19 cellular contexts compared by ENCODE assay signal in the genomic region with DNA sequence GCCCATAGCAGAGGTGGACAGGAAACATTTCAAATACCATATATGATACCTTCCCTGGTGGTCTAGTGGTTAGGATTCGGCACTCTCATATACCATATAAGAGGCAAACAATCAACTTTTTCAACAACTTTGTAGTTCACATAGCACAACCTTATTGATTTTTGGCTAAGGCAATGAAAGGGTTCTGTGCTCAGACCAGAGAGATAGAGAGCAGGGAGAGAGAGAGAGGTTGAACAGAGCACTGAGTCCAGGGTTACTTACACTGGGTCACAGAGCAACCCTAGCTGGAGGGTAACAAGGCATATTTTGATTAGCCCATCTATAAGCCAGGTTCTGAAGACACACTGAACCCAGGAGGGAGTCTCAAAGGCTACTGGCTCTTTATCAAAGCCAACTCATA.
DNase-seq lines count a peak whose midpoint lies in the region; ATAC-seq, FAIRE-seq and TF ChIP-seq lines count a peak whose summit lies in the region.
"Had no signal": no experiment of that assay in that cellular context is flagged by ENCODE, and none has a peak within 500 bp of the region (broad histone marks: within the 10 kb centered on the region; RNA-seq: fewer than 3 reads in every experiment).

No MANE protein-coding gene starts in this region.

- H3K18ac ChIP-seq in H1 (ENCODE audit: extremely low read depth, low read length): no peak overlapping the region

- H3K79me1 ChIP-seq in H1 (ENCODE audit: low read depth, low read length): no peaks in the 10 kb centered on the region; the same call in 1 of the 2 replicates

- H3K4ac ChIP-seq in H1 (replicated peaks; ENCODE audit: insufficient read length, low read depth, low read length): no peak overlapping the region

- no peak overlapping the region for H3K27ac Mint-ChIP-seq in nephron progenitor cell
- H3K27ac Mint-ChIP-seq: CD4-positive, alpha-beta memory T cell had no signal

- no peak overlapping the region for H2BK5ac ChIP-seq in H1 (ENCODE audit: low read depth, low read length)

- H2BK15ac ChIP-seq in H1 (ENCODE audit: low read length): no peak overlapping the region; the same call in 1 of the 2 replicates

- TF ChIP-seq RAD21 in H1 (IDR thresholded peaks at IDR 0.05 in 1 of 2, conservative IDR thresholded peaks at IDR 0.05 in 1 of 2; ENCODE audit: low read depth in 2 of 2, low read length in 2 of 2): no peak

- no peak for FAIRE-seq in H1 (lab: Jason Lieb, UNC)
- FAIRE-seq: A204.1, D721Med, GM12892, H54 had no signal

- H3K27me3 ChIP-seq in DND-41 (ENCODE audit: insufficient read depth, low read length, poor library complexity): no peaks in the 10 kb centered on the region
- no peaks in the 10 kb centered on the region for H3K27me3 ChIP-seq in H1 (replicated peaks in 1 of 4; ENCODE audit: control insufficient read depth in 3 of 4, extremely low read depth in 1 of 4, insufficient read depth in 3 of 4, low read length in 3 of 4)
- H3K27me3 ChIP-seq in lower lobe of right lung (ENCODE audit: low read depth): no peaks in the 10 kb centered on the region
- no peaks in the 10 kb centered on the region for H3K27me3 ChIP-seq in thyroid gland

- H3K4me3 ChIP-seq in DND-41 (ENCODE audit: low read depth in 1 of 2, low read length in 2 of 2): no peak overlapping the region
- no peak overlapping the region for H3K4me3 ChIP-seq in H1 (ENCODE audit: extremely low read depth in 1 of 4, insufficient read depth in 2 of 4, low read depth in 3 of 4, low read length in 4 of 4)
- H3K4me3 ChIP-seq in lower lobe of right lung: no peak overlapping the region
- no peak overlapping the region for H3K4me3 ChIP-seq in thyroid gland (replicated peaks in 1 of 3)

- H3K23ac ChIP-seq in H1 (ENCODE audit: insufficient read length): no peak overlapping the region

- TF ChIP-seq POLR2A in H1 (IDR thresholded peaks at IDR 0.05; ENCODE audit: control extremely low read depth in 1 of 2, low read depth in 2 of 2, low read length in 2 of 2) (no peak), thyroid gland (IDR thresholded peaks at IDR 0.05) (no peak)

- TF ChIP-seq CTCF in DND-41 (IDR thresholded peaks at IDR 0.05; ENCODE audit: borderline replicate concordance, extremely low read depth, low read length, poor library complexity, severe bottlenecking): no peak
- no peak for TF ChIP-seq CTCF in H1 (IDR thresholded peaks at IDR 0.05; ENCODE audit: control extremely low read depth in 1 of 3, insufficient read depth in 1 of 3, low read depth in 1 of 3, low read length in 3 of 3)
- no peak for TF ChIP-seq CTCF in lower lobe of right lung (IDR thresholded peaks at IDR 0.05)
- no peak for TF ChIP-seq CTCF in thyroid gland (IDR thresholded peaks at IDR 0.05)
- TF ChIP-seq CTCF in nephron progenitor cell (IDR thresholded peaks at IDR 0.05): no peak

- ATAC-seq in DND-41 (ENCODE audit: insufficient read depth, low read depth) (no peak), lower lobe of right lung (peak in 1 of 2 donors; percentile 15), GM21717 (IDR thresholded peaks at IDR 0.05; ENCODE audit: unreplicated experiment) (no peak), HG03280 (IDR thresholded peaks at IDR 0.05; ENCODE audit: unreplicated experiment) (no peak)
- ATAC-seq: HCT116 had no signal

- H4K5ac ChIP-seq in H1 (ENCODE audit: insufficient read length, low read depth, low read length): no peak overlapping the region

- H3K9me3 ChIP-seq in DND-41 (ENCODE audit: insufficient read depth, low read length, severe bottlenecking) (no peaks in the 10 kb centered on the region), H1 (ENCODE audit: insufficient read depth in 2 of 2, low read depth in 1 of 2, low read length in 1 of 2) (no peaks in the 10 kb centered on the region), lower lobe of right lung (no peaks in the 10 kb centered on the region), thyroid gland (no peaks in the 10 kb centered on the region)
- H3K9me3 ChIP-seq: BE2C had no signal

- H3K27me3 Mint-ChIP-seq in nephron progenitor cell (ENCODE audit: low read depth, poor library complexity): no peaks in the 10 kb centered on the region

- H3K9ac ChIP-seq in DND-41 (ENCODE audit: low read depth, low read length): no peak overlapping the region
- no peak overlapping the region for H3K9ac ChIP-seq in H1 (replicated peaks in 1 of 4; ENCODE audit: extremely low read depth in 1 of 4, low read depth in 3 of 4, low read length in 3 of 4)

- no peak overlapping the region for H4K91ac ChIP-seq in H1 (replicated peaks; ENCODE audit: insufficient read length, low read length)

- no peak overlapping the region for H2BK20ac ChIP-seq in H1 (ENCODE audit: low read length)

- H3K4me2 ChIP-seq in DND-41 (ENCODE audit: insufficient read depth, low read length): no peak overlapping the region
- no peak overlapping the region for H3K4me2 ChIP-seq in H1 (ENCODE audit: insufficient read depth in 1 of 2, low read depth in 2 of 2, low read length in 2 of 2)

- peaks cover 9% of the 10 kb centered on the region for H3K36me3 Mint-ChIP-seq in nephron progenitor cell (ENCODE audit: low read depth)
- H3K36me3 Mint-ChIP-seq: CD4-positive, alpha-beta memory T cell had no signal

- no peaks in the 10 kb centered on the region for H3K23me2 ChIP-seq in H1 (ENCODE audit: low read depth, low read length)

- H3K79me2 ChIP-seq in DND-41 (ENCODE audit: insufficient read depth, low read length) (no peaks in the 10 kb centered on the region), H1 (ENCODE audit: control insufficient read depth in 1 of 2, insufficient read depth in 2 of 2, low read length in 2 of 2) (no peaks in the 10 kb centered on the region)

- H3K14ac ChIP-seq in H1 (ENCODE audit: insufficient read length): no peak overlapping the region

- peaks cover 11% of the 10 kb centered on the region for H3K4me1 ChIP-seq in DND-41 (ENCODE audit: insufficient read depth, low read length)
- H3K4me1 ChIP-seq in H1 (replicated peaks in 1 of 4; ENCODE audit: control insufficient read depth in 3 of 4, insufficient read depth in 4 of 4, low read length in 3 of 4): peaks cover 0 to 8% (median 4%) of the 10 kb centered on the region in 4 experiments; a peak in 3 of 7 replicates
- peaks cover 18% of the 10 kb centered on the region for H3K4me1 ChIP-seq in lower lobe of right lung
- peaks cover 25 to 28% of the 10 kb centered on the region in 2 donors for H3K4me1 ChIP-seq in thyroid gland
- H3K4me1 ChIP-seq: BE2C had no signal

- no peak overlapping the region for H3K27ac ChIP-seq in DND-41 (ENCODE audit: low read length)
- H3K27ac ChIP-seq in H1 (ENCODE audit: low read depth, low read length): no peak overlapping the region
- H3K27ac ChIP-seq in lower lobe of right lung: peak overlapping the region; percentile 61
- peak overlapping the region in 2 of 3 donors; percentile 21 to 68 for H3K27ac ChIP-seq in thyroid gland
- H3K27ac ChIP-seq: C4-2B had no signal

- DNase-seq in DND-41 (no peak), H1 (ENCODE audit: low read depth in 1 of 2, low spot score in 2 of 2) (no peak), lower lobe of right lung (no peak), thyroid gland (no peak), nephron progenitor cell (no peak)
- DNase-seq in stimulated activated CD8-positive, alpha-beta memory T cell treated with anti-CD3 and anti-CD28 coated beads, Interleukin-4, amount 100 ng/mL, for 48 hours: no peak
- DNase-seq: BE2C; CD4-positive, alpha-beta memory T cell; DMS153; DMS79 treated with DMSO at 0.1 percent for 48 hours; GDM1 had no signal

- intact Hi-C loops in lower lobe of right lung (cut with DNase I) (no loop called here), thyroid gland (cut with DNase I) (no loop called here)

- H3K4me3 Mint-ChIP-seq in nephron progenitor cell: no peak overlapping the region
- H3K4me3 Mint-ChIP-seq: CD4-positive, alpha-beta memory T cell had no signal

- WGBS in H1 (ENCODE audit: extremely low coverage in 1 of 2, insufficient coverage in 1 of 2, insufficient read length in 1 of 2, insufficient replicate concordance in 2 of 2, low coverage in 1 of 2, low lambda C conversion rate in 2 of 2, missing lambda C conversion rate in 1 of 2), 2 experiments: 93% methylated on average over 1 of the region's 1 CpG; no CpG with 5 or more reads in 1 of the 2 experiments
- WGBS in thyroid gland, 2 donors: 89 to 96% methylated on average over 1 of the region's 1 CpG

- H2AK5ac ChIP-seq in H1 (ENCODE audit: low read depth, low read length): no peak overlapping the region

- no peaks in the 10 kb centered on the region for H4K20me1 ChIP-seq in DND-41 (ENCODE audit: insufficient read depth, low read length)
- no peaks in the 10 kb centered on the region for H4K20me1 ChIP-seq in H1 (replicated peaks in 1 of 2; ENCODE audit: control insufficient read depth in 1 of 2, insufficient read depth in 2 of 2, low read length in 2 of 2)

- peaks cover 19% of the 10 kb centered on the region for H3K4me1 Mint-ChIP-seq in nephron progenitor cell
- H3K4me1 Mint-ChIP-seq: CD4-positive, alpha-beta memory T cell had no signal

- CTCF ChIA-PET in H1 (lab: Charles Lee; ENCODE audit: partially characterized antibody): interaction anchor here (0.8 to 1.6 kb wide), 5 partner anchors 14 to 55 kb away, joined by 3 to 5 read pairs (median 3); no protein-coding TSS in a partner anchor

- H4K8ac ChIP-seq in H1 (ENCODE audit: extremely low read depth, insufficient read depth, low read length): no peak overlapping the region

- peak overlapping the region; percentile 15 for H2BK120ac ChIP-seq in H1 (replicated peaks; ENCODE audit: low read depth, low read length)

- POLR2A ChIA-PET in H1 (lab: Charles Lee; ENCODE audit: partially characterized antibody): no interaction called here

- no peak overlapping the region for H2BK12ac ChIP-seq in H1 (ENCODE audit: low read depth, low read length)

- no peak overlapping the region for H3K56ac ChIP-seq in H1 (replicated peaks; ENCODE audit: insufficient read length, low read depth, low read length)

- no peak for TF ChIP-seq EP300 in H1 (IDR thresholded peaks at IDR 0.05; ENCODE audit: borderline replicate concordance in 1 of 2, low read depth in 2 of 2, low read length in 2 of 2)

- peak overlapping the region; percentile 34; the same call in 1 of the 2 replicates for H2AFZ ChIP-seq in DND-41 (ENCODE audit: low read depth, low read length)
- H2AFZ ChIP-seq in H1 (ENCODE audit: low read length): no peak overlapping the region

- H3K9me3 Mint-ChIP-seq in nephron progenitor cell: no peaks in the 10 kb centered on the region
- H3K9me3 Mint-ChIP-seq: CD4-positive, alpha-beta memory T cell had no signal

- H3K36me3 ChIP-seq in DND-41 (ENCODE audit: insufficient read depth, low read length) (no peaks in the 10 kb centered on the region), H1 (ENCODE audit: control insufficient read depth in 2 of 4, insufficient read depth in 4 of 4, low read length in 3 of 4) (no peaks in the 10 kb centered on the region), lower lobe of right lung (no peaks in the 10 kb centered on the region), thyroid gland (no peaks in the 10 kb centered on the region)
- H3K36me3 ChIP-seq: BE2C had no signal

Comparison
In these comparisons a context has a peak if more than half of its experiments do, and no peak if none do; other contexts are left out.
1. H3K27ac ChIP-seq: peak in lower lobe of right lung (single experiment) and thyroid gland (2 of 3); none in DND-41 (single experiment) and H1 (single experiment).